15 cellular contexts compared by ENCODE assay signal in the genomic region with DNA sequence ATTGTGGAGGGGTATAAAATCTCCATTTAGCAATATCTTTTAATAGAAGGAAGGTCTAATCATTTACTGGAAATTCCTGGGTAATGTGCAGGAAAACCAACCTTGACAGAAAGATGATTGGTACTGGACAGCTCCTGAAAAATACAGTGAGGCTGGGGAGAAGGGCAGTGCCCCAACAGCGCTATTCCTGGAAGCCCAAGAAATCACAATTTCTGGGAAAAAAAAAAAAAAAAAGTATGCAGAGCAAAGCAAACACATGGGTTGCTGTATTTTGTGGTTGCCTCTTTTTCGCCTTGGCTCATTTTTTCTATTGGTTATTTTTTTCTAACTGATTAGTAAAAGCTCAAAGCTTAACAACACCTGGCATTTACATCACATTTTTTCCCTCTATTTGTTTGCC.
DNase-seq lines count a peak whose midpoint lies in the region; FAIRE-seq and TF ChIP-seq lines count a peak whose summit lies in the region.
"Had no signal": no experiment of that assay in that cellular context is flagged by ENCODE, and none has a peak within 500 bp of the region (broad histone marks: within the 10 kb centered on the region; RNA-seq: fewer than 3 reads in every experiment).

No MANE protein-coding gene starts in this region.

- H3K4me3 ChIP-seq in HEK293 (ENCODE audit: low read depth, low read length) (no peak overlapping the region), SK-N-SH (ENCODE audit: low read depth in 2 of 2, low read length in 1 of 2) (no peak overlapping the region), fibroblast of the aortic adventitia (ENCODE audit: low read depth, low read length) (no peak overlapping the region)

- no peak overlapping the region for H3K4me2 ChIP-seq in SK-N-SH

- H3K4me1 ChIP-seq in HEK293 (ENCODE audit: control insufficient read depth, insufficient read depth, low read length) (peaks cover 12% of the 10 kb centered on the region), SK-N-SH (ENCODE audit: control insufficient read depth in 1 of 2, insufficient read depth in 2 of 2, low read depth in 1 of 2, low read length in 1 of 2) (peaks cover 13 to 14% of the 10 kb centered on the region in 2 experiments; a peak in 3 of 4 replicates)

- peaks cover 19% of the 10 kb centered on the region for H3K36me3 Mint-ChIP-seq in Calu3 (ENCODE audit: insufficient read depth, unreplicated experiment)
- H3K36me3 Mint-ChIP-seq: CD14-positive monocyte; CD8-positive, alpha-beta T cell; IgD-negative memory B cell had no signal

- H3K36me3 ChIP-seq in HEK293 (ENCODE audit: control insufficient read depth in 2 of 2, insufficient read depth in 1 of 2, low read length in 2 of 2) (no peaks in the 10 kb centered on the region), SK-N-SH (replicated peaks in 1 of 2; ENCODE audit: control insufficient read depth in 1 of 2, insufficient read depth in 2 of 2, low read length in 1 of 2) (no peaks in the 10 kb centered on the region)

- H3K4me3 Mint-ChIP-seq in Calu3 (ENCODE audit: low read depth, unreplicated experiment): no peak overlapping the region
- H3K4me3 Mint-ChIP-seq: CD14-positive monocyte; CD8-positive, alpha-beta T cell; IgD-negative memory B cell had no signal

- H3K27ac ChIP-seq in HEK293 (ENCODE audit: extremely low read depth, low read depth, low read length) (no peak overlapping the region), SK-N-SH (ENCODE audit: low read depth in 2 of 2, low read length in 1 of 2) (no peak overlapping the region; a peak in 1 of 4 replicates)

- no TSS peak for BruUV-seq in Calu3 (replicated peaks; lab: Mats Ljungman, UMichigan)

- TF ChIP-seq EP300 in SK-N-SH (IDR thresholded peaks at IDR 0.05; ENCODE audit: borderline replicate concordance in 1 of 2, low read depth in 1 of 2, low read length in 1 of 2): no peak

- H3K9ac ChIP-seq in SK-N-SH: no peak overlapping the region

- intact Hi-C loops in Calu3 (cut with micrococcal nuclease; ENCODE audit: unreplicated experiment): loop anchor here (5.0 to 10.0 kb wide), 5 partner anchors 64 to 489 kb away; no protein-coding TSS in a partner anchor
- intact Hi-C loops in cardiac septum (cut with DNase I): loop anchor here (10.0 kb wide), 1 partner anchor 356 kb away; no protein-coding TSS in a partner anchor

- no peaks in the 10 kb centered on the region for H4K20me1 ChIP-seq in SK-N-SH (ENCODE audit: insufficient read depth)

- H3K9me3 ChIP-seq in HEK293 (ENCODE audit: control insufficient read depth, insufficient read depth, low read depth, low read length) (no peaks in the 10 kb centered on the region; the same call in 1 of the 2 replicates), SK-N-SH (no peaks in the 10 kb centered on the region)

- H3K79me2 ChIP-seq in SK-N-SH (ENCODE audit: insufficient read depth): no peaks in the 10 kb centered on the region

- FAIRE-seq in urothelium cell line (lab: Jason Lieb, UNC): no peak
- FAIRE-seq: A204.1 had no signal

- no peaks in the 10 kb centered on the region for H3K27me3 Mint-ChIP-seq in Calu3 (ENCODE audit: unreplicated experiment)
- H3K27me3 Mint-ChIP-seq: IgD-negative memory B cell had no signal

- 94% methylated on average over 2 of the region's 2 CpGs for WGBS in SK-N-SH (ENCODE audit: low lambda C conversion rate)

- TF ChIP-seq CTCF in HEK293 (tag by site-specific recombination; IDR thresholded peaks at IDR 0.05) (no peak), SK-N-SH (IDR thresholded peaks at IDR 0.05) (no peak), fibroblast of the aortic adventitia (IDR thresholded peaks at IDR 0.05; ENCODE audit: insufficient read depth, low read length) (no peak), Calu3 (IDR thresholded peaks at IDR 0.05; ENCODE audit: unreplicated experiment) (no peak)

- CTCF ChIA-PET in HEK293 (lab: Yijun Ruan, JAX): interaction anchor here (0.9 kb wide), 1 partner anchor 249 kb away, joined by 3 read pairs; the partner anchor contains the start of gene ENC1
- CTCF ChIA-PET in SK-N-SH (lab: Yijun Ruan, JAX): interaction anchor here (0.6 to 1.5 kb wide), 5 partner anchors 49 to 400 kb away, joined by 3 read pairs; partner anchors contain the start of gene ENC1
- CTCF ChIA-PET in Calu3 (lab: Charles Lee): interaction anchor here (0.6 to 0.7 kb wide), 2 partner anchors 375 to 410 kb away, joined by 3 to 4 read pairs; no protein-coding TSS in a partner anchor

- H2AFZ ChIP-seq in SK-N-SH (ENCODE audit: low read depth): no peak overlapping the region

- no peaks in the 10 kb centered on the region for H3K9me3 Mint-ChIP-seq in Calu3 (ENCODE audit: low read depth, unreplicated experiment)
- H3K9me3 Mint-ChIP-seq: CD8-positive, alpha-beta T cell; IgD-negative memory B cell had no signal

- H3K9me2 ChIP-seq in SK-N-SH: no peaks in the 10 kb centered on the region

- peaks cover 47% of the 10 kb centered on the region for H3K4me1 Mint-ChIP-seq in Calu3 (ENCODE audit: low read depth, unreplicated experiment)
- H3K4me1 Mint-ChIP-seq: IgD-negative memory B cell had no signal

- no peak overlapping the region for H3K27ac Mint-ChIP-seq in Calu3 (ENCODE audit: unreplicated experiment)
- H3K27ac Mint-ChIP-seq: CD14-positive monocyte; CD8-positive, alpha-beta T cell; IgD-negative memory B cell had no signal

- no peak for DNase-seq in SK-N-SH
- DNase-seq in fibroblast of the aortic adventitia (ENCODE audit: low read depth): peak; percentile 23
- DNase-seq in urothelium cell line (ENCODE audit: low spot score): peak; percentile 60
- no peak for DNase-seq in Calu3
- no peak for DNase-seq in cardiac septum (ENCODE audit: low spot score)
- no peak for DNase-seq in AG08396 (ENCODE audit: low spot score)
- DNase-seq: CD8-positive, alpha-beta T cell; COR-L47; DMS53; GF-D8; HCEC 1CT had no signal

- no peak for TF ChIP-seq RAD21 in SK-N-SH (IDR thresholded peaks at IDR 0.05; ENCODE audit: low read length)

- peaks cover 10% of the 10 kb centered on the region for H3F3A ChIP-seq in SK-N-SH (replicated peaks; ENCODE audit: insufficient read depth)

- no peaks in the 10 kb centered on the region for H3K27me3 ChIP-seq in SK-N-SH (ENCODE audit: insufficient read depth)

- POLR2A ChIA-PET in HEK293 (lab: Yijun Ruan, JAX) (no interaction called here), SK-N-SH (lab: Yijun Ruan, JAX) (no interaction called here)

TF ChIP-seq in HEK293, 187 proteins besides CTCF, POLR2A, EP300 and RAD21:
- TF ChIP-seq ZNF302 (tag by site-specific recombination; IDR thresholded peaks at IDR 0.05; ENCODE audit: low read depth) (no peak), ZNF324 (tag by site-specific recombination; IDR thresholded peaks at IDR 0.05) (no peak), ZNF514 (tag by site-specific recombination; IDR thresholded peaks at IDR 0.05) (no peak)
- TF ChIP-seq, protein P1, sequence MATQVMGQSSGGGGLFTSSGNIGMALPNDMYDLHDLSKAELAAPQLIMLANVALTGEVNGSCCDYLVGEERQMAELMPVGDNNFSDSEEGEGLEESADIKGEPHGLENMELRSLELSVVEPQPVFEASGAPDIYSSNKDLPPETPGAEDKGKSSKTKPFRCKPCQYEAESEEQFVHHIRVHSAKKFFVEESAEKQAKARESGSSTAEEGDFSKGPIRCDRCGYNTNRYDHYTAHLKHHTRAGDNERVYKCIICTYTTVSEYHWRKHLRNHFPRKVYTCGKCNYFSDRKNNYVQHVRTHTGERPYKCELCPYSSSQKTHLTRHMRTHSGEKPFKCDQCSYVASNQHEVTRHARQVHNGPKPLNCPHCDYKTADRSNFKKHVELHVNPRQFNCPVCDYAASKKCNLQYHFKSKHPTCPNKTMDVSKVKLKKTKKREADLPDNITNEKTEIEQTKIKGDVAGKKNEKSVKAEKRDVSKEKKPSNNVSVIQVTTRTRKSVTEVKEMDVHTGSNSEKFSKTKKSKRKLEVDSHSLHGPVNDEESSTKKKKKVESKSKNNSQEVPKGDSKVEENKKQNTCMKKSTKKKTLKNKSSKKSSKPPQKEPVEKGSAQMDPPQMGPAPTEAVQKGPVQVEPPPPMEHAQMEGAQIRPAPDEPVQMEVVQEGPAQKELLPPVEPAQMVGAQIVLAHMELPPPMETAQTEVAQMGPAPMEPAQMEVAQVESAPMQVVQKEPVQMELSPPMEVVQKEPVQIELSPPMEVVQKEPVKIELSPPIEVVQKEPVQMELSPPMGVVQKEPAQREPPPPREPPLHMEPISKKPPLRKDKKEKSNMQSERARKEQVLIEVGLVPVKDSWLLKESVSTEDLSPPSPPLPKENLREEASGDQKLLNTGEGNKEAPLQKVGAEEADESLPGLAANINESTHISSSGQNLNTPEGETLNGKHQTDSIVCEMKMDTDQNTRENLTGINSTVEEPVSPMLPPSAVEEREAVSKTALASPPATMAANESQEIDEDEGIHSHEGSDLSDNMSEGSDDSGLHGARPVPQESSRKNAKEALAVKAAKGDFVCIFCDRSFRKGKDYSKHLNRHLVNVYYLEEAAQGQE (tag by site-specific recombination; IDR thresholded peaks at IDR 0.05): peak; percentile 83

TF ChIP-seq in SK-N-SH, 30 proteins besides CTCF, POLR2A, EP300 and RAD21 (continues in another document):
- no peak for TF ChIP-seq USF1 (IDR thresholded peaks at IDR 0.05; ENCODE audit: borderline replicate concordance, low read depth)

Comparison
In these comparisons a context has a peak if more than half of its experiments do, and no peak if none do; other contexts are left out.
1. DNase-seq: peak in fibroblast of the aortic adventitia (single experiment) and urothelium cell line (single experiment); none in SK-N-SH (single experiment), Calu3 (single experiment), cardiac septum (single experiment) and AG08396 (single experiment).